8 cellular contexts compared by ENCODE assay signal in genomic region chr11:17276236-17277023, GRCh38.
DNase-seq lines count a peak whose midpoint lies in the region; ATAC-seq and TF ChIP-seq lines count a peak whose summit lies in the region.

TSS of gene NUCB2 (plus strand) at chr11:17276739. CDS start at chr11:17295324, 18,585 bp downstream.

- H3F3A ChIP-seq in MM.1S (ENCODE audit: insufficient read depth, low read length), result peaks cover 10% of the 10 kb centered on the region

- peak within 1 kb of the TSS; percentile 7; the same call in 1 of the 2 replicates for H3K27ac ChIP-seq in MM.1S (ENCODE audit: low read length)

- H3K36me3 Mint-ChIP-seq in nephron progenitor cell (ENCODE audit: low read depth), result no peaks in the 10 kb centered on the region

- H3K4me3 ChIP-seq in HAP-1 (peak within 1 kb of the TSS; percentile 71), MM.1S (ENCODE audit: low read length) (peak within 1 kb of the TSS; percentile 85)

- TF ChIP-seq CTCF in MM.1S (IDR thresholded peaks at IDR 0.05; ENCODE audit: low read length) (no peak), nephron progenitor cell (IDR thresholded peaks at IDR 0.05) (no peak)

- peak within 1 kb of the TSS; percentile 74 for H3K4me3 Mint-ChIP-seq in nephron progenitor cell
- H3K4me3 Mint-ChIP-seq in stimulated activated naive CD8-positive, alpha-beta T cell treated with anti-CD3 and anti-CD28 coated beads, Interleukin-15, amount 100 ng/mL, for 72 hours, result peak within 1 kb of the TSS; percentile 73 to 85

- H3K27me3 Mint-ChIP-seq in nephron progenitor cell (ENCODE audit: low read depth, poor library complexity), result peaks cover 2% of the 10 kb centered on the region
- H3K27me3 Mint-ChIP-seq in stimulated activated naive CD8-positive, alpha-beta T cell treated with anti-CD3 and anti-CD28 coated beads, Interleukin-15, amount 100 ng/mL, for 72 hours, result peaks cover 12% of the 10 kb centered on the region

- H3K9me3 ChIP-seq in ES-I3 (ENCODE audit: control insufficient read depth, insufficient read depth, low read length) (no peaks in the 10 kb centered on the region), HAP-1 (no peaks in the 10 kb centered on the region), MM.1S (replicated peaks; ENCODE audit: insufficient read depth, low read length) (no peaks in the 10 kb centered on the region)

- H3K9ac ChIP-seq in ES-I3 (ENCODE audit: low read depth, low read length), result peak within 1 kb of the TSS; percentile 59
- H3K9ac ChIP-seq in MM.1S (ENCODE audit: low read length), result peak within 1 kb of the TSS; percentile 78

- H3K36me3 ChIP-seq in ES-I3 (ENCODE audit: insufficient read depth, low read length), result no peaks in the 10 kb centered on the region
- H3K36me3 ChIP-seq in HAP-1 (replicated peaks), result no peaks in the 10 kb centered on the region
- no peaks in the 10 kb centered on the region for H3K36me3 ChIP-seq in MM.1S (replicated peaks; ENCODE audit: insufficient read depth, low read length)

- no peaks in the 10 kb centered on the region for H3K79me2 ChIP-seq in MM.1S (ENCODE audit: low read length)

- no peaks in the 10 kb centered on the region for H3K9me2 ChIP-seq in MM.1S (replicated peaks; ENCODE audit: insufficient read depth, low read length)

- ATAC-seq in stimulated activated naive CD8-positive, alpha-beta T cell treated with anti-CD3 and anti-CD28 coated beads, Interleukin-15, amount 100 ng/mL, for 72 hours, result peak; percentile 93

- DNase-seq in HAP-1 (ENCODE audit: low spot score in 2 of 2) (peak; percentile 94 to 99), MM.1S (peak; percentile 95), SIG-M5 (lab: John Stamatoyannopoulos, UW) (peak; percentile 56), activated gamma-delta T cell (lab: John Stamatoyannopoulos, UW) (peak; percentile 91), fibroblast of the conjunctiva (ENCODE audit: low read depth) (peak; percentile 91), nephron progenitor cell (peak; percentile 99)
- peak; percentile 95 to 97 for DNase-seq in stimulated activated naive CD8-positive, alpha-beta T cell treated with anti-CD3 and anti-CD28 coated beads, Interleukin-15, amount 100 ng/mL, for 72 hours

- no peaks in the 10 kb centered on the region for H4K20me1 ChIP-seq in MM.1S (ENCODE audit: insufficient read depth, low read length)

- H3K4me2 ChIP-seq in MM.1S (ENCODE audit: low read depth, low read length), result peak within 1 kb of the TSS; percentile 77

- no peak within 1 kb of the TSS for H3K27ac Mint-ChIP-seq in nephron progenitor cell
- peak within 1 kb of the TSS; percentile 90 to 100 for H3K27ac Mint-ChIP-seq in stimulated activated naive CD8-positive, alpha-beta T cell treated with anti-CD3 and anti-CD28 coated beads, Interleukin-15, amount 100 ng/mL, for 72 hours

- in situ Hi-C loops in HAP-1 (cut with MboI; ENCODE audit: low sequenced_read_pairs), result no loop called here

- no peaks in the 10 kb centered on the region for H3K27me3 ChIP-seq in HAP-1 (ENCODE audit: low read depth)
- no peaks in the 10 kb centered on the region for H3K27me3 ChIP-seq in MM.1S (replicated peaks; ENCODE audit: insufficient read depth, low read length)

- H3K9me3 Mint-ChIP-seq in nephron progenitor cell, result no peaks in the 10 kb centered on the region
- H3K9me3 Mint-ChIP-seq in stimulated activated naive CD8-positive, alpha-beta T cell treated with anti-CD3 and anti-CD28 coated beads, Interleukin-15, amount 100 ng/mL, for 72 hours, result no peaks in the 10 kb centered on the region

- H2AFZ ChIP-seq in MM.1S (ENCODE audit: low read length), result peak within 1 kb of the TSS; percentile 93

- H3K4me1 Mint-ChIP-seq in nephron progenitor cell, result peaks cover 40% of the 10 kb centered on the region
- peaks cover 44% of the 10 kb centered on the region for H3K4me1 Mint-ChIP-seq in stimulated activated naive CD8-positive, alpha-beta T cell treated with anti-CD3 and anti-CD28 coated beads, Interleukin-15, amount 100 ng/mL, for 72 hours

- H3K4me1 ChIP-seq in ES-I3 (ENCODE audit: insufficient read depth, low read length), result no peaks in the 10 kb centered on the region; the same call in 1 of the 2 replicates
- H3K4me1 ChIP-seq in HAP-1, result peaks cover 7% of the 10 kb centered on the region
- H3K4me1 ChIP-seq in MM.1S (ENCODE audit: low read length), result peaks cover 13% of the 10 kb centered on the region

Comparison
In these comparisons a context has a peak if more than half of its experiments do, and no peak if none do; other contexts are left out.
1. Peak in every context shown above with its lines: DNase-seq, ATAC-seq, H3K4me3 ChIP-seq and H3K27ac ChIP-seq.